In genomic region chrX:133984857-133985163, GRCh38 we compare ENCODE assay signal across 1 cellular context.
TF ChIP-seq lines count a peak whose summit lies in the region.

No MANE protein-coding gene starts in this region.

TF ChIP-seq in GM23338, 12 proteins besides CTCF, POLR2A, EP300 and RAD21 (continued from another document):
- no peak for TF ChIP-seq ZNF462 (CRISPR knock-in tag; IDR thresholded peaks at IDR 0.05)
- TF ChIP-seq EZH2phosphoT487 (IDR thresholded peaks at IDR 0.05; ENCODE audit: unreplicated experiment), result no peak
- no peak for TF ChIP-seq ZNF114 (CRISPR knock-in tag; IDR thresholded peaks at IDR 0.05)
- no peak for TF ChIP-seq ETS1 (IDR thresholded peaks at IDR 0.05)
- no peak for TF ChIP-seq STAT1 (IDR thresholded peaks at IDR 0.05; ENCODE audit: unreplicated experiment)
- no peak for TF ChIP-seq NANOG (IDR thresholded peaks at IDR 0.05; ENCODE audit: borderline replicate concordance)
